In genomic region chr6:34237316-34237721, GRCh38 we compare ENCODE assay signal across 8 cellular contexts. TPM values are rescaled to one million over a fixed set of nuclear protein-coding genes. Genes with fewer than 3 reads are reported as not detected.
A peak's percentile ranks its signal among the peaks of the same experiment; 100 is the strongest.
DNase-seq lines count a peak whose midpoint lies in the region; ATAC-seq lines count a peak whose summit lies in the region.

No MANE protein-coding gene starts in this region.

- intact Hi-C loops in Right ventricle myocardium superior (cut with DNase I), result no loop called here
- intact Hi-C loops in Right ventricle myocardium inferior (cut with DNase I), result no loop called here
- intact Hi-C loops in left cardiac atrium (cut with DNase I), result no loop called here

- peak overlapping the region; percentile 72 to 95 (median 90) for H3K27ac ChIP-seq in skin epidermis

- peak overlapping the region; percentile 64 to 81 (median 72) for H3K4me3 ChIP-seq in skin epidermis

- peak; percentile 19 for ATAC-seq in Right ventricle myocardium superior (ENCODE audit: poor library complexity)
- no peak for ATAC-seq in Right ventricle myocardium inferior
- peak; percentile 13 for ATAC-seq in HG03139 (IDR thresholded peaks at IDR 0.05; ENCODE audit: unreplicated experiment)
- peak; percentile 8 to 20 for ATAC-seq in left cardiac atrium
- ATAC-seq in HG02938 (IDR thresholded peaks at IDR 0.05; ENCODE audit: unreplicated experiment), result no peak

- DNase-seq in Right ventricle myocardium superior (no peak), Right ventricle myocardium inferior (ENCODE audit: missing footprints) (no peak), left cardiac atrium (no peak), NCI-H524 treated with DMSO at 0.1 percent for 48 hours (lab: John Stamatoyannopoulos, UW) (no peak)
- DNase-seq in activated CD8-positive, alpha-beta memory T cell treated with anti-CD3 and anti-CD28 coated beads, Interleukin-2, amount 50 U/mL, for 4 hours, result peak; percentile 48

RNA-seq across cellular contexts. Expression of gene HMGA1, which starts 0.6 kb away (rescaled TPM):
- total RNA-seq in Right ventricle myocardium superior (45.7 TPM), Right ventricle myocardium inferior (44.4 TPM), left cardiac atrium (10 to 100 TPM; 32.5 to 36.2 TPM)

RNA-seq across cellular contexts. Expression of gene SMIM29, which starts 11.5 kb away (rescaled TPM):
- total RNA-seq in Right ventricle myocardium superior (19.1 TPM), Right ventricle myocardium inferior (20.7 TPM), left cardiac atrium (10 to 100 TPM; 18.4 to 22.7 TPM)

Comparison
In these comparisons a context has a peak if more than half of its experiments do, and no peak if none do; other contexts are left out.
1. ATAC-seq: peak in Right ventricle myocardium superior (single experiment), HG03139 (single experiment) and left cardiac atrium (2 of 2); none in Right ventricle myocardium inferior (single experiment) and HG02938 (single experiment).